Comparison of ENCODE assay signal across 11 cellular contexts in genomic region chrX:110108381-110108796, GRCh38.
DNase-seq lines count a peak whose midpoint lies in the region; ATAC-seq, FAIRE-seq and TF ChIP-seq lines count a peak whose summit lies in the region.
"Had no signal": no experiment of that assay in that cellular context is flagged by ENCODE, and none has a peak within 500 bp of the region (broad histone marks: within the 10 kb centered on the region; RNA-seq: fewer than 3 reads in every experiment).

No MANE protein-coding gene starts in this region.

- FAIRE-seq in D721Med (lab: Jason Lieb, UNC): peak; percentile 25

- ATAC-seq in HG02852 (IDR thresholded peaks at IDR 0.05; ENCODE audit: unreplicated experiment): peak; percentile 63

- DNase-seq in D721Med (ENCODE audit: insufficient read length, low spot score): no peak
- peak; percentile 44 for DNase-seq in RPMI7951 (ENCODE audit: low read depth)
- DNase-seq in iris pigment epithelial cell (ENCODE audit: low read depth): peak; percentile 70
- no peak for DNase-seq in DMS53 (lab: John Stamatoyannopoulos, UW)
- DNase-seq in cerebellar nuclear complex (lab: John Stamatoyannopoulos, UW): no peak
- no peak for DNase-seq in NCI-H82 (lab: John Stamatoyannopoulos, UW)
- DNase-seq in cerebellum (ENCODE audit: low spot score): no peak
- DNase-seq: activated gamma-delta T cell treated with Interleukin-2 at 50 U/mL for 16 hours; dorsolateral prefrontal cortex; NK-92 treated with Interleukin-12 subunit alpha and Interleukin-12 subunit beta, amount 100 ng/mL, for 24 hours had no signal

- no peak for TF ChIP-seq CTCF in D721Med (IDR thresholded peaks at IDR 0.05; ENCODE audit: insufficient read depth, missing control alignments)

Comparison
In these comparisons a context has a peak if more than half of its experiments do, and no peak if none do; other contexts are left out.
1. DNase-seq: peak in RPMI7951 (single experiment) and iris pigment epithelial cell (single experiment); none in D721Med (single experiment), DMS53 (single experiment), cerebellar nuclear complex (0 of 2), NCI-H82 (single experiment) and cerebellum (single experiment).